In genomic region chr17:78708510-78708973, GRCh38 we compare ENCODE assay signal across 8 cellular contexts.
DNase-seq lines count a peak whose midpoint lies in the region; ATAC-seq and TF ChIP-seq lines count a peak whose summit lies in the region.

No MANE protein-coding gene starts in this region.

- no peaks in the 10 kb centered on the region for H3K9me3 Mint-ChIP-seq in activated CD4-positive, alpha-beta memory T cell treated with anti-CD3 and anti-CD28 coated beads, Interleukin-2, amount 10 ng/mL, durations not matched to agents 7 days and 5 days
- no peaks in the 10 kb centered on the region for H3K9me3 Mint-ChIP-seq in memory B cell

- H3K4me1 ChIP-seq in DND-41 (ENCODE audit: insufficient read depth, low read length), result no peaks in the 10 kb centered on the region
- H3K4me1 ChIP-seq in effector memory CD4-positive, alpha-beta T cell (ENCODE audit: control insufficient read depth, insufficient read depth, low read length, poor library complexity, severe bottlenecking), result peaks cover 25% of the 10 kb centered on the region

- H3K9ac ChIP-seq in DND-41 (ENCODE audit: low read depth, low read length), result no peak overlapping the region

- H3K27ac Mint-ChIP-seq in activated CD4-positive, alpha-beta memory T cell treated with anti-CD3 and anti-CD28 coated beads, Interleukin-2, amount 10 ng/mL, durations not matched to agents 7 days and 5 days, result peak overlapping the region; percentile 80
- peak overlapping the region; percentile 90 for H3K27ac Mint-ChIP-seq in memory B cell

- H3K4me1 Mint-ChIP-seq in activated CD4-positive, alpha-beta memory T cell treated with anti-CD3 and anti-CD28 coated beads, Interleukin-2, amount 10 ng/mL, durations not matched to agents 7 days and 5 days, result peaks cover 68% of the 10 kb centered on the region
- H3K4me1 Mint-ChIP-seq in memory B cell, result peaks cover 36% of the 10 kb centered on the region

- H3K9me3 ChIP-seq in DND-41 (ENCODE audit: insufficient read depth, low read length, severe bottlenecking), result no peaks in the 10 kb centered on the region
- H3K9me3 ChIP-seq in effector memory CD4-positive, alpha-beta T cell (ENCODE audit: control insufficient read depth, low read length), result no peaks in the 10 kb centered on the region

- H2AFZ ChIP-seq in DND-41 (ENCODE audit: low read depth, low read length), result no peak overlapping the region

- H4K20me1 ChIP-seq in DND-41 (ENCODE audit: insufficient read depth, low read length), result peaks cover 17% of the 10 kb centered on the region

- H3K4me3 Mint-ChIP-seq in activated CD4-positive, alpha-beta memory T cell treated with anti-CD3 and anti-CD28 coated beads, Interleukin-2, amount 10 ng/mL, durations not matched to agents 7 days and 5 days, result peak overlapping the region; percentile 29
- H3K4me3 Mint-ChIP-seq in memory B cell, result peak overlapping the region; percentile 52

- H3K4me3 ChIP-seq in DND-41 (ENCODE audit: low read depth in 1 of 2, low read length in 2 of 2), result no peak overlapping the region
- no peak overlapping the region for H3K4me3 ChIP-seq in effector memory CD4-positive, alpha-beta T cell (ENCODE audit: insufficient read depth, low read depth, low read length, poor library complexity, severe bottlenecking)

- peaks cover 62% of the 10 kb centered on the region for H3K36me3 Mint-ChIP-seq in activated CD4-positive, alpha-beta memory T cell treated with anti-CD3 and anti-CD28 coated beads, Interleukin-2, amount 10 ng/mL, durations not matched to agents 7 days and 5 days (ENCODE audit: low read depth)
- peaks cover 11% of the 10 kb centered on the region for H3K36me3 Mint-ChIP-seq in memory B cell

- H3K27ac ChIP-seq in DND-41 (ENCODE audit: low read length), result no peak overlapping the region
- peak overlapping the region; percentile 47 for H3K27ac ChIP-seq in effector memory CD4-positive, alpha-beta T cell (ENCODE audit: insufficient read depth, low read length, poor library complexity, severe bottlenecking)

- peak; percentile 95 for TF ChIP-seq CTCF in DND-41 (IDR thresholded peaks at IDR 0.05; ENCODE audit: borderline replicate concordance, extremely low read depth, low read length, poor library complexity, severe bottlenecking)

- POLR2A ChIA-PET in activated CD4-positive, alpha-beta memory T cell treated with anti-CD3 and anti-CD28 coated beads, Interleukin-2, amount 10 ng/mL, durations not matched to agents 7 days and 5 days (lab: Charles Lee), result interaction anchor here (0.8 to 5.6 kb wide), 24 partner anchors 9 to 292 kb away, joined by 3 to 37 read pairs (median 4); no protein-coding TSS in a partner anchor

- CTCF ChIA-PET in activated CD4-positive, alpha-beta memory T cell treated with anti-CD3 and anti-CD28 coated beads, Interleukin-2, amount 10 ng/mL, durations not matched to agents 7 days and 5 days (lab: Charles Lee), result interaction anchor here (0.6 to 4.3 kb wide), 29 partner anchors 9 to 1880 kb away, joined by 3 to 18 read pairs (median 5); no protein-coding TSS in a partner anchor

- DNase-seq in DND-41 (peak; percentile 67), NCI-H748 treated with DMSO at 0.1 percent for 48 hours (lab: John Stamatoyannopoulos, UW) (peak; percentile 15), memory B cell (ENCODE audit: low spot score in 2 of 2) (peak in 1 of 2 donors; percentile 48)
- DNase-seq in activated CD4-positive, alpha-beta memory T cell treated with anti-CD3 and anti-CD28 coated beads, Interleukin-2, amount 10 ng/mL, durations not matched to agents 7 days and 5 days, result peak; percentile 68
- peak; percentile 25 to 44 (median 27) for DNase-seq in effector memory CD4-positive, alpha-beta T cell
- peak; percentile 40 to 44 for DNase-seq in stimulated activated CD8-positive, alpha-beta memory T cell treated with anti-CD3 and anti-CD28 coated beads, Interleukin-2, amount 100 ng/mL, for 48 hours (ENCODE audit: low read depth in 2 of 2)

- no peaks in the 10 kb centered on the region for H3K27me3 Mint-ChIP-seq in activated CD4-positive, alpha-beta memory T cell treated with anti-CD3 and anti-CD28 coated beads, Interleukin-2, amount 10 ng/mL, durations not matched to agents 7 days and 5 days
- H3K27me3 Mint-ChIP-seq in memory B cell, result no peaks in the 10 kb centered on the region

- no peaks in the 10 kb centered on the region for H3K27me3 ChIP-seq in DND-41 (ENCODE audit: insufficient read depth, low read length, poor library complexity)
- H3K27me3 ChIP-seq in effector memory CD4-positive, alpha-beta T cell (replicated peaks; ENCODE audit: control insufficient read depth, insufficient read depth, low read length, poor library complexity, severe bottlenecking), result no peaks in the 10 kb centered on the region

- H3K4me2 ChIP-seq in DND-41 (ENCODE audit: insufficient read depth, low read length), result no peak overlapping the region

- no peaks in the 10 kb centered on the region for H3K79me2 ChIP-seq in DND-41 (ENCODE audit: insufficient read depth, low read length)

- peak; percentile 94 for ATAC-seq in DND-41 (ENCODE audit: insufficient read depth, low read depth)
- ATAC-seq in HG03196 (IDR thresholded peaks at IDR 0.05; ENCODE audit: unreplicated experiment), result peak; percentile 55
- peak; percentile 51 for ATAC-seq in memory B cell (ENCODE audit: low read depth)
- ATAC-seq in GM19328 (IDR thresholded peaks at IDR 0.05; ENCODE audit: unreplicated experiment), result no peak

- 0 out of 2 replicates have a peak, but pooled peaks cover 3% of the 10 kb centered on the region for H3K36me3 ChIP-seq in DND-41 (ENCODE audit: insufficient read depth, low read length)
- H3K36me3 ChIP-seq in effector memory CD4-positive, alpha-beta T cell (ENCODE audit: control insufficient read depth, insufficient read depth, low read length), result peaks cover 45% of the 10 kb centered on the region
